In genomic region chr6:3228791-3229565, GRCh38 we compare ENCODE assay signal across 8 cellular contexts. TPM values are rescaled to one million over a fixed set of nuclear protein-coding genes. Genes with fewer than 3 reads are reported as not detected.
DNase-seq lines count a peak whose midpoint lies in the region; ATAC-seq, FAIRE-seq and TF ChIP-seq lines count a peak whose summit lies in the region.

No MANE protein-coding gene starts in this region.

- no peak overlapping the region for H2BK15ac ChIP-seq in H9 (ENCODE audit: low read depth, low read length)

- peak; percentile 43 to 50 for ATAC-seq in naive thymus-derived CD8-positive, alpha-beta T cell
- ATAC-seq in HG02623 (IDR thresholded peaks at IDR 0.05; ENCODE audit: unreplicated experiment) (no peak), HG02610 (IDR thresholded peaks at IDR 0.05; ENCODE audit: unreplicated experiment) (no peak)

- H3K4me2 ChIP-seq in H9 (ENCODE audit: insufficient read depth, insufficient read length, low read length) (peak overlapping the region; percentile 87), astrocyte (ENCODE audit: low read length) (peak overlapping the region; percentile 82)

- TF ChIP-seq CTCF in H9 (conservative IDR thresholded peaks at IDR 0.05) (no peak), astrocyte (IDR thresholded peaks at IDR 0.05; ENCODE audit: insufficient read depth, low read depth, low read length) (no peak), RWPE1 (conservative IDR thresholded peaks at IDR 0.05; ENCODE audit: low read depth) (no peak)

- H3K27ac Mint-ChIP-seq in H9 (peak overlapping the region in 1 of 3 experiments; percentile 51; a peak in 4 of 7 replicates), astrocyte (ENCODE audit: unreplicated experiment) (peak overlapping the region; percentile 94)
- H3K27ac Mint-ChIP-seq in naive thymus-derived CD8-positive, alpha-beta T cell = peak overlapping the region in 7 of 10 donors; percentile 5 to 90 (median 74)

- no peaks in the 10 kb centered on the region for H4K20me1 ChIP-seq in H9 (ENCODE audit: control insufficient read depth, insufficient read depth, insufficient read length)
- H4K20me1 ChIP-seq in astrocyte (ENCODE audit: insufficient read depth, low read length) = peaks cover 11% of the 10 kb centered on the region

- WGBS in H9 (ENCODE audit: extremely low coverage, insufficient read length, low lambda C conversion rate) = no CpG with 5 or more reads among the region's 62 CpGs

- CTCF ChIA-PET in RWPE1 (lab: Yijun Ruan, JAX) = interaction anchor here (0.6 kb wide), 1 partner anchor 67 kb away, joined by 3 read pairs; no protein-coding TSS in a partner anchor

- peaks cover 16 to 19% (median 16%) of the 10 kb centered on the region in 3 experiments for H3K36me3 Mint-ChIP-seq in H9 (ENCODE audit: insufficient read depth in 1 of 3, low read depth in 3 of 3)
- peaks cover 10% of the 10 kb centered on the region for H3K36me3 Mint-ChIP-seq in astrocyte (ENCODE audit: low read depth, unreplicated experiment)
- H3K36me3 Mint-ChIP-seq in naive thymus-derived CD8-positive, alpha-beta T cell = peaks cover 0 to 3% (median 0%) of the 10 kb centered on the region in 3 donors

- peak overlapping the region; percentile 31 for H3K4me3 ChIP-seq in astrocyte (ENCODE audit: insufficient read depth, low read depth, low read length)

- no peak overlapping the region for H2BK120ac ChIP-seq in H9 (ENCODE audit: low read depth, low read length, poor library complexity, severe bottlenecking)

- peak overlapping the region; percentile 16 for H3K9ac ChIP-seq in H9 (ENCODE audit: extremely low read depth, insufficient read length, low read length)
- no peak overlapping the region for H3K9ac ChIP-seq in astrocyte (ENCODE audit: low read length)

- H2BK12ac ChIP-seq in H9 (ENCODE audit: insufficient read length, low read depth, low read length) = no peak overlapping the region

- no peak overlapping the region for H4K8ac ChIP-seq in H9 (replicated peaks; ENCODE audit: insufficient read length, low read depth, low read length)

- peak overlapping the region; percentile 91 to 92 for H3K4me3 Mint-ChIP-seq in H9
- peak overlapping the region; percentile 86 for H3K4me3 Mint-ChIP-seq in astrocyte (ENCODE audit: unreplicated experiment)
- peak overlapping the region; percentile 72 to 96 (median 86) for H3K4me3 Mint-ChIP-seq in naive thymus-derived CD8-positive, alpha-beta T cell

- H3K79me2 ChIP-seq in H9 (ENCODE audit: insufficient read depth, low read length) (peaks cover 18% of the 10 kb centered on the region), astrocyte (ENCODE audit: insufficient read depth, low read length) (peaks cover 10% of the 10 kb centered on the region)

- no peak overlapping the region for H3K56ac ChIP-seq in H9 (ENCODE audit: insufficient read length, low read depth, low read length)

- POLR2A ChIA-PET in naive thymus-derived CD8-positive, alpha-beta T cell (lab: Charles Lee) = interaction anchor here (1.3 to 1.4 kb wide), 2 partner anchors 9 to 31 kb away, joined by 3 read pairs; partner anchors contain the start of gene PSMG4
- POLR2A ChIA-PET in RWPE1 (lab: Yijun Ruan, JAX; ENCODE audit: low non-redundant PET) = no interaction called here

- H3T11ph ChIP-seq in H9 (ENCODE audit: low read length) = no peak overlapping the region

- H3K18ac ChIP-seq in H9 (ENCODE audit: insufficient read length, low read depth, low read length) = peak overlapping the region; percentile 20

- H2AK5ac ChIP-seq in H9 (ENCODE audit: insufficient read length, low read length) = no peak overlapping the region

- no peak overlapping the region for H3K4ac ChIP-seq in H9 (ENCODE audit: low read depth, low read length)

- H3K9me3 Mint-ChIP-seq in H9 (peaks cover 0 to 2% of the 10 kb centered on the region in 2 experiments; a peak in 1 of 5 replicates), astrocyte (ENCODE audit: unreplicated experiment) (peaks cover 3% of the 10 kb centered on the region)
- H3K9me3 Mint-ChIP-seq in naive thymus-derived CD8-positive, alpha-beta T cell = peaks cover 0 to 4% (median 0%) of the 10 kb centered on the region in 9 donors

- H4K91ac ChIP-seq in H9 (ENCODE audit: insufficient read length, low read depth, low read length) = no peak overlapping the region

- H3K4me1 Mint-ChIP-seq in H9 (peaks cover 47 to 52% of the 10 kb centered on the region in 2 experiments), astrocyte (ENCODE audit: low read depth, unreplicated experiment) (peaks cover 27% of the 10 kb centered on the region)
- peaks cover 22 to 58% (median 47%) of the 10 kb centered on the region in 4 donors for H3K4me1 Mint-ChIP-seq in naive thymus-derived CD8-positive, alpha-beta T cell

- FAIRE-seq in astrocyte (lab: Jason Lieb, UNC) = no peak

- H3K27me3 Mint-ChIP-seq in H9 (ENCODE audit: low read depth) (peaks cover 43% of the 10 kb centered on the region), astrocyte (ENCODE audit: low read depth, unreplicated experiment) (peaks cover 8% of the 10 kb centered on the region)
- peaks cover 43 to 87% (median 62%) of the 10 kb centered on the region in 5 donors for H3K27me3 Mint-ChIP-seq in naive thymus-derived CD8-positive, alpha-beta T cell

- peak; percentile 63 for DNase-seq in H9
- DNase-seq in NCI-H69 (lab: John Stamatoyannopoulos, UW) = peak; percentile 93
- no peak for DNase-seq in astrocyte (ENCODE audit: low read depth)
- peak in 8 of 10 donors; percentile 20 to 83 (median 38) for DNase-seq in naive thymus-derived CD8-positive, alpha-beta T cell
- no peak for DNase-seq in RWPE1 (ENCODE audit: low spot score)
- no peak for DNase-seq in dedifferentiated amniotic fluid mesenchymal stem cell (ENCODE audit: extremely low spot score)

- H3K79me1 ChIP-seq in H9 (ENCODE audit: insufficient read depth, low read depth, low read length, poor library complexity, severe bottlenecking) = peaks cover 4% of the 10 kb centered on the region

- no peak overlapping the region for H4K5ac ChIP-seq in H9 (ENCODE audit: insufficient read length, low read depth, low read length)

- no peak overlapping the region for H2BK5ac ChIP-seq in H9 (ENCODE audit: insufficient read length, low read length)

- H2AFZ ChIP-seq in H9 (ENCODE audit: low read length) = no peak overlapping the region
- H2AFZ ChIP-seq in astrocyte (ENCODE audit: low read depth, low read length) = peak overlapping the region; percentile 51

- H2BK20ac ChIP-seq in H9 (ENCODE audit: low read depth, low read length, poor library complexity, severe bottlenecking) = no peak overlapping the region

- H3K14ac ChIP-seq in H9 (ENCODE audit: insufficient read depth, low read length) = peak overlapping the region; percentile 44; the same call in 1 of the 2 replicates

- peaks cover 4% of the 10 kb centered on the region; the same call in 1 of the 2 replicates for H3K4me1 ChIP-seq in H9 (ENCODE audit: insufficient read depth, low read length)
- H3K4me1 ChIP-seq in astrocyte (ENCODE audit: insufficient read depth, low read length) = peaks cover 35% of the 10 kb centered on the region

- peaks cover 47% of the 10 kb centered on the region for H3K23me2 ChIP-seq in H9 (ENCODE audit: insufficient read length, low read depth, low read length, poor library complexity, severe bottlenecking)

- H3K27me3 ChIP-seq in H9 (ENCODE audit: insufficient read depth, low read length) (no peaks in the 10 kb centered on the region; the same call in 1 of the 2 replicates), astrocyte (ENCODE audit: insufficient read depth, low read length) (peaks cover 70% of the 10 kb centered on the region)

- H3K27ac ChIP-seq in H9 (ENCODE audit: insufficient read length, low read depth, low read length) (no peak overlapping the region), astrocyte (ENCODE audit: low read depth, low read length) (no peak overlapping the region), RWPE1 (no peak overlapping the region)

- H3K9me3 ChIP-seq in H9 (ENCODE audit: control insufficient read depth, low read depth, low read length) (no peaks in the 10 kb centered on the region), astrocyte (ENCODE audit: insufficient read depth, low read depth, low read length) (no peaks in the 10 kb centered on the region)

- no peaks in the 10 kb centered on the region for H3K36me3 ChIP-seq in astrocyte (ENCODE audit: insufficient read depth, low read length)

- H3K23ac ChIP-seq in H9 (ENCODE audit: insufficient read length, low read depth, low read length) = no peak overlapping the region

RNA-seq across cellular contexts. Expression of gene TUBB2B, which starts 1.5 kb away (rescaled TPM):
- total RNA-seq in H9 (2021) (317 and 320 TPM in 2 replicates), astrocyte (124 and 144 TPM in 2 replicates)
- total RNA-seq in naive thymus-derived CD8-positive, alpha-beta T cell = not detected
- polyA plus RNA-seq in naive thymus-derived CD8-positive, alpha-beta T cell = under 1 TPM in 2 of 3 donors, not detected in 1; 0.08 to 0.20 TPM

RNA-seq across cellular contexts. Expression of gene PSMG4, which starts 29.8 kb away (rescaled TPM):
- total RNA-seq in H9 (2021) (27.3 and 29.3 TPM in 2 replicates), astrocyte (22.2 and 23.4 TPM in 2 replicates)
- 10 to 100 TPM; 39.2 to 39.4 TPM for total RNA-seq in naive thymus-derived CD8-positive, alpha-beta T cell
- polyA plus RNA-seq in naive thymus-derived CD8-positive, alpha-beta T cell = 10 to 100 TPM; 66.4 to 69.4 (median 67.2) TPM

Comparison
In these comparisons a context has a peak if more than half of its experiments do, and no peak if none do; other contexts are left out.
1. DNase-seq: peak in H9 (single experiment), NCI-H69 (single experiment) and naive thymus-derived CD8-positive, alpha-beta T cell (8 of 10); none in astrocyte (single experiment), RWPE1 (single experiment) and dedifferentiated amniotic fluid mesenchymal stem cell (single experiment).
2. ATAC-seq: peak in naive thymus-derived CD8-positive, alpha-beta T cell (2 of 2); none in HG02623 (single experiment) and HG02610 (single experiment).
3. RNA of gene TUBB2B, which starts 1.5 kb away (total RNA-seq): 317 to 320 TPM in H9 and 124 to 144 TPM in astrocyte; not detected in naive thymus-derived CD8-positive, alpha-beta T cell; every median in the first group is over 100 times any median in the second.
4. Peak in every context shown above with its lines, with median percentiles within 50 percentile points of each other: H3K4me3 Mint-ChIP-seq.